ENCODE assay signal across 17 cellular contexts in the genomic region with DNA sequence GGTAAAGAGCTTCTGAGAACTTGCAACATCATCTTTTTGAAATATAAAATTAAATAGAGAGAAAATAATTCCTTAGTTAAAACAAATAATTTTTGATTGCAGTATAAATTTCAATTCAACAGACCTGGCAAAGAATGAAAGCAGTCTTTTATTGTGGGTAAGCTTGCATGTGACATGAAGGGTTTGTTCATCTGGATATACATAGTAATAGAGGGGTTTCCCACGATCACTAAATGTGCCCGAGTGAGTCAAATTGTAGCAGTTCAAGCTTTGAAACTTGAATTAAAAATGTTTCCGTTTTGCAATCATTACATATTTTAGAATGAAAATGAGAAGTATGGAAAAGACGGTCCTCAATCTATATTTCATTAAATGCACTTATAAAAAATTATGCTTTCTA.
DNase-seq lines count a peak whose midpoint lies in the region; FAIRE-seq and TF ChIP-seq lines count a peak whose summit lies in the region.
"Had no signal": no experiment of that assay in that cellular context is flagged by ENCODE, and none has a peak within 500 bp of the region (broad histone marks: within the 10 kb centered on the region; RNA-seq: fewer than 3 reads in every experiment).

No MANE protein-coding gene starts in this region.

- FAIRE-seq in H1 (lab: Jason Lieb, UNC), result no peak
- FAIRE-seq: GM12892 had no signal

- peak overlapping the region; percentile 79 for H3K4me2 ChIP-seq in OCI-LY3 (ENCODE audit: low read length)
- no peak overlapping the region for H3K4me2 ChIP-seq in H1 (ENCODE audit: insufficient read depth in 1 of 2, low read depth in 2 of 2, low read length in 2 of 2)

- H2BK5ac ChIP-seq in H1 (ENCODE audit: low read depth, low read length), result no peak overlapping the region

- H3K79me2 ChIP-seq in OCI-LY3 (ENCODE audit: low read length), result no peaks in the 10 kb centered on the region
- no peaks in the 10 kb centered on the region for H3K79me2 ChIP-seq in H1 (ENCODE audit: control insufficient read depth in 1 of 2, insufficient read depth in 2 of 2, low read length in 2 of 2)

- TF ChIP-seq POLR2A in H1 (IDR thresholded peaks at IDR 0.05; ENCODE audit: control extremely low read depth in 1 of 2, low read depth in 2 of 2, low read length in 2 of 2) (no peak), erythroblast (IDR thresholded peaks at IDR 0.05; ENCODE audit: low read length) (no peak)

- POLR2A ChIA-PET in H1 (lab: Charles Lee; ENCODE audit: partially characterized antibody), result interaction anchor here (0.6 to 1.0 kb wide), 2 partner anchors 10 to 126 kb away, joined by 3 to 4 read pairs; no protein-coding TSS in a partner anchor

- no peaks in the 10 kb centered on the region for H3K9me3 ChIP-seq in OCI-LY3 (ENCODE audit: insufficient read depth, low read length)
- no peaks in the 10 kb centered on the region for H3K9me3 ChIP-seq in H1 (ENCODE audit: insufficient read depth in 2 of 2, low read depth in 1 of 2, low read length in 1 of 2)

- H3K27ac ChIP-seq in OCI-LY3 (ENCODE audit: low read length), result peak overlapping the region; percentile 46
- H3K27ac ChIP-seq in H1 (ENCODE audit: low read depth, low read length), result no peak overlapping the region

- TF ChIP-seq RAD21 in H1 (IDR thresholded peaks at IDR 0.05 in 1 of 2, conservative IDR thresholded peaks at IDR 0.05 in 1 of 2; ENCODE audit: low read depth in 2 of 2, low read length in 2 of 2), result no peak

- no peak overlapping the region for H3K14ac ChIP-seq in H1 (ENCODE audit: insufficient read length)

- CTCF ChIA-PET in H1 (lab: Charles Lee; ENCODE audit: partially characterized antibody), result interaction anchor here (0.6 to 0.9 kb wide), 2 partner anchors 13 to 471 kb away, joined by 3 read pairs; no protein-coding TSS in a partner anchor

- no peak overlapping the region for H2BK120ac ChIP-seq in H1 (replicated peaks; ENCODE audit: low read depth, low read length)

- H4K8ac ChIP-seq in H1 (ENCODE audit: extremely low read depth, insufficient read depth, low read length), result no peak overlapping the region

- no peak for TF ChIP-seq CTCF in OCI-LY3 (IDR thresholded peaks at IDR 0.05; ENCODE audit: low read depth, low read length)
- no peak for TF ChIP-seq CTCF in H1 (IDR thresholded peaks at IDR 0.05; ENCODE audit: control extremely low read depth in 1 of 3, insufficient read depth in 1 of 3, low read depth in 1 of 3, low read length in 3 of 3)

- no peaks in the 10 kb centered on the region; the same call in 1 of the 2 replicates for H3K23me2 ChIP-seq in H1 (ENCODE audit: low read depth, low read length)

- no peak overlapping the region for H2BK12ac ChIP-seq in H1 (ENCODE audit: low read depth, low read length)

- H3K36me3 ChIP-seq in OCI-LY3 (replicated peaks; ENCODE audit: low read depth, low read length) (no peaks in the 10 kb centered on the region), H1 (ENCODE audit: control insufficient read depth in 2 of 4, insufficient read depth in 4 of 4, low read length in 3 of 4) (no peaks in the 10 kb centered on the region)

- H2AFZ ChIP-seq in OCI-LY3 (ENCODE audit: low read depth, low read length) (0 out of 2 replicates have a peak overlapping the region, but pooled peaks have one; percentile 67), H1 (ENCODE audit: low read length) (no peak overlapping the region)

- peaks cover 23% of the 10 kb centered on the region for H3K4me1 ChIP-seq in OCI-LY3 (ENCODE audit: low read length)
- H3K4me1 ChIP-seq in H1 (replicated peaks in 1 of 4; ENCODE audit: control insufficient read depth in 3 of 4, insufficient read depth in 4 of 4, low read length in 3 of 4), result no peaks in the 10 kb centered on the region

- no peak overlapping the region for H3K56ac ChIP-seq in H1 (replicated peaks; ENCODE audit: insufficient read length, low read depth, low read length)

- DNase-seq in NCI-H82 (lab: John Stamatoyannopoulos, UW) (peak; percentile 18), NCI-H82 treated with DMSO at 0.1 percent for 48 hours (lab: John Stamatoyannopoulos, UW; ENCODE audit: unreplicated experiment) (no peak), H1 (ENCODE audit: low read depth in 1 of 2, low spot score in 2 of 2) (no peak), SK-N-DZ (ENCODE audit: low spot score) (no peak), erythroblast (lab: John Stamatoyannopoulos, UW) (no peak)
- DNase-seq: C1 segment of cervical spinal cord; Calu3; CD4-positive, alpha-beta memory T cell; COR-L47; DMS53; DMS79 treated with DMSO at 0.1 percent for 48 hours; GF-D8; GOT3; H7; HCEC 1CT had no signal

- H2BK20ac ChIP-seq in H1 (ENCODE audit: low read length), result no peak overlapping the region

- peak overlapping the region; percentile 15 for H4K91ac ChIP-seq in H1 (replicated peaks; ENCODE audit: insufficient read length, low read length)

- H3K9ac ChIP-seq in OCI-LY3 (ENCODE audit: low read length), result peak overlapping the region; percentile 57; the same call in 1 of the 2 replicates
- H3K9ac ChIP-seq in H1 (replicated peaks in 1 of 4; ENCODE audit: extremely low read depth in 1 of 4, low read depth in 3 of 4, low read length in 3 of 4), result no peak overlapping the region

- no peak overlapping the region for H2AK5ac ChIP-seq in H1 (ENCODE audit: low read depth, low read length)

- H4K5ac ChIP-seq in H1 (ENCODE audit: insufficient read length, low read depth, low read length), result no peak overlapping the region

- H3K79me1 ChIP-seq in H1 (ENCODE audit: low read depth, low read length), result no peaks in the 10 kb centered on the region

- H3K4me3 ChIP-seq in OCI-LY3 (ENCODE audit: low read length) (peak overlapping the region; percentile 72), H1 (ENCODE audit: extremely low read depth in 1 of 4, insufficient read depth in 2 of 4, low read depth in 3 of 4, low read length in 4 of 4) (no peak overlapping the region)

- no peak overlapping the region for H3K23ac ChIP-seq in H1 (ENCODE audit: insufficient read length)

- H3K4ac ChIP-seq in H1 (replicated peaks; ENCODE audit: insufficient read length, low read depth, low read length), result no peak overlapping the region

- H3K18ac ChIP-seq in H1 (ENCODE audit: extremely low read depth, low read length), result no peak overlapping the region

- H3K27me3 ChIP-seq in OCI-LY3 (ENCODE audit: low read depth, low read length), result no peaks in the 10 kb centered on the region
- H3K27me3 ChIP-seq in H1 (replicated peaks in 1 of 4; ENCODE audit: control insufficient read depth in 3 of 4, extremely low read depth in 1 of 4, insufficient read depth in 3 of 4, low read length in 3 of 4), result peaks cover 0 to 1% (median 0%) of the 10 kb centered on the region in 4 experiments; a peak in 1 of 7 replicates

- no peak for TF ChIP-seq EP300 in H1 (IDR thresholded peaks at IDR 0.05; ENCODE audit: borderline replicate concordance in 1 of 2, low read depth in 2 of 2, low read length in 2 of 2)

- H4K20me1 ChIP-seq in OCI-LY3 (ENCODE audit: insufficient read depth, low read length) (no peaks in the 10 kb centered on the region), H1 (replicated peaks in 1 of 2; ENCODE audit: control insufficient read depth in 1 of 2, insufficient read depth in 2 of 2, low read length in 2 of 2) (no peaks in the 10 kb centered on the region)

- WGBS in H1 (ENCODE audit: extremely low coverage in 1 of 2, insufficient coverage in 1 of 2, insufficient read length in 1 of 2, insufficient replicate concordance in 2 of 2, low coverage in 1 of 2, low lambda C conversion rate in 2 of 2, missing lambda C conversion rate in 1 of 2), 2 experiments, result 89% methylated on average over 4 of the region's 4 CpGs; no CpG with 5 or more reads in 1 of the 2 experiments

- no peak overlapping the region for H2BK15ac ChIP-seq in H1 (ENCODE audit: low read length)

TF ChIP-seq in H1, 55 proteins besides CTCF, POLR2A, EP300 and RAD21:
- TF ChIP-seq, protein P1, sequence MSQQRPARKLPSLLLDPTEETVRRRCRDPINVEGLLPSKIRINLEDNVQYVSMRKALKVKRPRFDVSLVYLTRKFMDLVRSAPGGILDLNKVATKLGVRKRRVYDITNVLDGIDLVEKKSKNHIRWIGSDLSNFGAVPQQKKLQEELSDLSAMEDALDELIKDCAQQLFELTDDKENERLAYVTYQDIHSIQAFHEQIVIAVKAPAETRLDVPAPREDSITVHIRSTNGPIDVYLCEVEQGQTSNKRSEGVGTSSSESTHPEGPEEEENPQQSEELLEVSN (IDR thresholded peaks at IDR 0.05), result no peak
- TF ChIP-seq TEAD4 (IDR thresholded peaks at IDR 0.05; ENCODE audit: low read depth, low read length) (no peak), SP2 (IDR thresholded peaks at IDR 0.05; ENCODE audit: low read length) (no peak), ZNF274 (IDR thresholded peaks at IDR 0.05; ENCODE audit: borderline replicate concordance, extremely low read depth, low read length) (no peak), CHD2 (IDR thresholded peaks at IDR 0.05; ENCODE audit: low read length) (no peak), TAF1 (IDR thresholded peaks at IDR 0.05; ENCODE audit: low read depth, low read length) (no peak), SUZ12 (IDR thresholded peaks at IDR 0.05; ENCODE audit: low read length) (no peak), SP4 (IDR thresholded peaks at IDR 0.05; ENCODE audit: low read length) (no peak), MAFK (IDR thresholded peaks at IDR 0.05; ENCODE audit: low read depth, low read length) (no peak), CEBPB (IDR thresholded peaks at IDR 0.05; ENCODE audit: low read depth, low read length) (no peak), SIN3A (conservative IDR thresholded peaks at IDR 0.05 in 1 of 2, IDR thresholded peaks at IDR 0.05 in 1 of 2; ENCODE audit: low read depth in 1 of 2, low read length in 2 of 2) (no peak), RXRA (IDR thresholded peaks at IDR 0.05; ENCODE audit: insufficient read depth, low read depth, low read length) (no peak), KDM5A (IDR thresholded peaks at IDR 0.05; ENCODE audit: low read length) (no peak), KDM4A (IDR thresholded peaks at IDR 0.05; ENCODE audit: low read depth, low read length, severe bottlenecking) (no peak), CTBP2 (IDR thresholded peaks at IDR 0.05; ENCODE audit: borderline replicate concordance, insufficient read depth, insufficient read length, low read length) (no peak), TCF12 (IDR thresholded peaks at IDR 0.05; ENCODE audit: low read depth, low read length) (no peak), SP1 (IDR thresholded peaks at IDR 0.05; ENCODE audit: low read depth, low read length) (no peak), NANOG (IDR thresholded peaks at IDR 0.05; ENCODE audit: insufficient read depth, low read depth, low read length, poor library complexity, severe bottlenecking) (no peak)
- TF ChIP-seq, protein P2, sequence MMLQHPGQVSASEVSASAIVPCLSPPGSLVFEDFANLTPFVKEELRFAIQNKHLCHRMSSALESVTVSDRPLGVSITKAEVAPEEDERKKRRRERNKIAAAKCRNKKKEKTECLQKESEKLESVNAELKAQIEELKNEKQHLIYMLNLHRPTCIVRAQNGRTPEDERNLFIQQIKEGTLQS (IDR thresholded peaks at IDR 0.05; ENCODE audit: insufficient read depth, low read depth, low read length), result no peak
